ENCODE assay signal across 9 cellular contexts in genomic region chr2:30514134-30514860, GRCh38.
A peak's percentile ranks its signal among the peaks of the same experiment; 100 is the strongest.
DNase-seq lines count a peak whose midpoint lies in the region; ATAC-seq, FAIRE-seq and TF ChIP-seq lines count a peak whose summit lies in the region.
"Had no signal": no experiment of that assay in that cellular context is flagged by ENCODE, and none has a peak within 500 bp of the region (broad histone marks: within the 10 kb centered on the region; RNA-seq: fewer than 3 reads in every experiment).

No MANE protein-coding gene starts in this region.

- POLR2A ChIA-PET in activated CD4-positive, alpha-beta T cell treated with anti-CD3 and anti-CD28 coated beads, Interleukin-2, amount 10 ng/mL, durations not matched to agents 7 days and 5 days (lab: Charles Lee): no interaction called here
- POLR2A ChIA-PET in CD4-positive, alpha-beta T cell (lab: Charles Lee): no interaction called here

- H3F3A ChIP-seq in smooth muscle cell (ENCODE audit: low read depth): peaks cover 8% of the 10 kb centered on the region

- H2AFZ ChIP-seq in smooth muscle cell (ENCODE audit: low read depth): no peak overlapping the region

- H3K4me1 Mint-ChIP-seq in nephron: peaks cover 53% of the 10 kb centered on the region
- H3K4me1 Mint-ChIP-seq in activated CD4-positive, alpha-beta T cell treated with anti-CD3 and anti-CD28 coated beads, Interleukin-2, amount 10 ng/mL, durations not matched to agents 7 days and 5 days: no peaks in the 10 kb centered on the region
- peaks cover 50% of the 10 kb centered on the region for H3K4me1 Mint-ChIP-seq in CD4-positive, alpha-beta T cell (ENCODE audit: low read depth)

- no peaks in the 10 kb centered on the region for H3K27me3 Mint-ChIP-seq in nephron (ENCODE audit: low read depth)
- H3K27me3 Mint-ChIP-seq in activated CD4-positive, alpha-beta T cell treated with anti-CD3 and anti-CD28 coated beads, Interleukin-2, amount 10 ng/mL, durations not matched to agents 7 days and 5 days: no peaks in the 10 kb centered on the region
- H3K27me3 Mint-ChIP-seq in CD4-positive, alpha-beta T cell: no peaks in the 10 kb centered on the region

- H3K36me3 Mint-ChIP-seq in nephron (ENCODE audit: low read depth): peaks cover 20% of the 10 kb centered on the region
- peaks cover 18% of the 10 kb centered on the region for H3K36me3 Mint-ChIP-seq in activated CD4-positive, alpha-beta T cell treated with anti-CD3 and anti-CD28 coated beads, Interleukin-2, amount 10 ng/mL, durations not matched to agents 7 days and 5 days (ENCODE audit: low read depth)
- peaks cover 36% of the 10 kb centered on the region for H3K36me3 Mint-ChIP-seq in CD4-positive, alpha-beta T cell (ENCODE audit: low read depth)

- no peak overlapping the region for H3K4me2 ChIP-seq in smooth muscle cell

- peaks cover 55% of the 10 kb centered on the region for H4K20me1 ChIP-seq in smooth muscle cell (ENCODE audit: low read depth)

- ATAC-seq in CD4-positive, alpha-beta T cell (ENCODE audit: poor library complexity): no peak
- ATAC-seq: Panc1 had no signal

- H3K9me3 Mint-ChIP-seq in nephron: peaks cover 16% of the 10 kb centered on the region
- H3K9me3 Mint-ChIP-seq in activated CD4-positive, alpha-beta T cell treated with anti-CD3 and anti-CD28 coated beads, Interleukin-2, amount 10 ng/mL, durations not matched to agents 7 days and 5 days: peaks cover 23% of the 10 kb centered on the region
- H3K9me3 Mint-ChIP-seq in CD4-positive, alpha-beta T cell: peaks cover 6% of the 10 kb centered on the region

- H3K4me3 ChIP-seq in smooth muscle cell: no peak overlapping the region

- H3K4me1 ChIP-seq in smooth muscle cell (ENCODE audit: low read depth): peaks cover 15% of the 10 kb centered on the region

- H3K79me2 ChIP-seq in smooth muscle cell (ENCODE audit: low read depth): peaks cover 13% of the 10 kb centered on the region

- CTCF ChIA-PET in activated CD4-positive, alpha-beta T cell treated with anti-CD3 and anti-CD28 coated beads, Interleukin-2, amount 10 ng/mL, durations not matched to agents 7 days and 5 days (lab: Charles Lee): no interaction called here
- CTCF ChIA-PET in CD4-positive, alpha-beta T cell (lab: Charles Lee): no interaction called here

- WGBS in smooth muscle cell (ENCODE audit: low lambda C conversion rate): 42% methylated on average over 2 of the region's 2 CpGs

- H3K9me3 ChIP-seq in smooth muscle cell (replicated peaks; ENCODE audit: low read depth): no peaks in the 10 kb centered on the region
- peaks cover 12% of the 10 kb centered on the region for H3K9me3 ChIP-seq in CD4-positive, alpha-beta T cell (ENCODE audit: control insufficient read depth, low read length)

- FAIRE-seq in urothelium cell line (lab: Jason Lieb, UNC): no peak

- peak overlapping the region; percentile 6 to 79 (median 26) for H3K27ac Mint-ChIP-seq in nephron
- H3K27ac Mint-ChIP-seq in activated CD4-positive, alpha-beta T cell treated with anti-CD3 and anti-CD28 coated beads, Interleukin-2, amount 10 ng/mL, durations not matched to agents 7 days and 5 days: no peak overlapping the region
- H3K27ac Mint-ChIP-seq in CD4-positive, alpha-beta T cell: no peak overlapping the region

- H3K9ac ChIP-seq in smooth muscle cell (ENCODE audit: low read depth): no peak overlapping the region

- no peaks in the 10 kb centered on the region for H3K36me3 ChIP-seq in smooth muscle cell (ENCODE audit: low read depth)

- H3K27ac ChIP-seq in smooth muscle cell (ENCODE audit: low read depth): no peak overlapping the region
- H3K27ac ChIP-seq in CD4-positive, alpha-beta T cell (ENCODE audit: low read depth, low read length): no peak overlapping the region

- intact Hi-C loops in CD4-positive, alpha-beta T cell (cut with DNase I, micrococcal nuclease): no loop called here

- peak; percentile 23 for DNase-seq in GM03348 (ENCODE audit: low spot score)
- peak; percentile 16 for DNase-seq in NCI-H1092 (lab: John Stamatoyannopoulos, UW)
- peak; percentile 7 for DNase-seq in dermis blood vessel endothelial cell
- DNase-seq in urothelium cell line (ENCODE audit: low spot score): no peak
- no peak for DNase-seq in smooth muscle cell (lab: John Stamatoyannopoulos, UW; ENCODE audit: unreplicated experiment)
- no peak for DNase-seq in activated CD4-positive, alpha-beta T cell treated with anti-CD3 and anti-CD28 coated beads, Interleukin-2, amount 10 ng/mL, durations not matched to agents 7 days and 5 days
- DNase-seq in CD4-positive, alpha-beta T cell: no peak

- no peaks in the 10 kb centered on the region for H3K27me3 ChIP-seq in smooth muscle cell (ENCODE audit: low read depth)
- no peaks in the 10 kb centered on the region for H3K27me3 ChIP-seq in CD4-positive, alpha-beta T cell (ENCODE audit: control insufficient read depth, insufficient read depth, low read length)

- no peak overlapping the region for H3K4me3 Mint-ChIP-seq in nephron
- H3K4me3 Mint-ChIP-seq in activated CD4-positive, alpha-beta T cell treated with anti-CD3 and anti-CD28 coated beads, Interleukin-2, amount 10 ng/mL, durations not matched to agents 7 days and 5 days: no peak overlapping the region
- no peak overlapping the region for H3K4me3 Mint-ChIP-seq in CD4-positive, alpha-beta T cell

- TF ChIP-seq CTCF in nephron (IDR thresholded peaks at IDR 0.05; ENCODE audit: unreplicated experiment in 3 of 3) (no peak), smooth muscle cell (IDR thresholded peaks at IDR 0.05; ENCODE audit: borderline replicate concordance, insufficient read depth, poor library complexity, severe bottlenecking) (no peak)
- no peak for TF ChIP-seq CTCF in CD4-positive, alpha-beta T cell (IDR thresholded peaks at IDR 0.05)

Comparison
In these comparisons a context has a peak if more than half of its experiments do, and no peak if none do; other contexts are left out.
1. DNase-seq: peak in GM03348 (single experiment), NCI-H1092 (single experiment) and dermis blood vessel endothelial cell (single experiment); none in urothelium cell line (single experiment), smooth muscle cell (single experiment), activated CD4-positive, alpha-beta T cell treated with anti-CD3 and anti-CD28 coated beads, Interleukin-2, amount 10 ng/mL, durations not matched to agents 7 days and 5 days (single experiment) and CD4-positive, alpha-beta T cell (0 of 10).
2. H3K27ac Mint-ChIP-seq: peak in nephron (3 of 3); none in activated CD4-positive, alpha-beta T cell treated with anti-CD3 and anti-CD28 coated beads, Interleukin-2, amount 10 ng/mL, durations not matched to agents 7 days and 5 days (single experiment) and CD4-positive, alpha-beta T cell (single experiment).